In genomic region chr7:4791101-4791737, GRCh38 we compare ENCODE assay signal across 21 cellular contexts. TPM values are rescaled to one million over a fixed set of nuclear protein-coding genes. Genes with fewer than 3 reads are reported as not detected.
DNase-seq lines count a peak whose midpoint lies in the region; ATAC-seq, FAIRE-seq and TF ChIP-seq lines count a peak whose summit lies in the region.
"Had no signal": no experiment of that assay in that cellular context is flagged by ENCODE, and none has a peak within 500 bp of the region (broad histone marks: within the 10 kb centered on the region; RNA-seq: fewer than 3 reads in every experiment).

No MANE protein-coding gene starts in this region.

- H3K4me3 ChIP-seq in HepG2 (replicated peaks in 1 of 3; ENCODE audit: insufficient read depth in 1 of 3, low read depth in 2 of 3, low read length in 3 of 3) (no peak overlapping the region), right lobe of liver (no peak overlapping the region), ectodermal cell (ENCODE audit: insufficient read depth, low read depth, low read length) (no peak overlapping the region), MM.1S (ENCODE audit: low read length) (no peak overlapping the region)
- H3K4me3 ChIP-seq: cardiac muscle cell, hepatocyte had no signal

- H3F3A ChIP-seq in MM.1S (ENCODE audit: insufficient read depth, low read length) = no peaks in the 10 kb centered on the region

- peaks cover 9% of the 10 kb centered on the region for H3K4me1 ChIP-seq in HepG2 (ENCODE audit: insufficient read depth, low read length)
- no peaks in the 10 kb centered on the region for H3K4me1 ChIP-seq in right lobe of liver
- no peaks in the 10 kb centered on the region for H3K4me1 ChIP-seq in ectodermal cell (ENCODE audit: control insufficient read depth, insufficient read depth, low read length)
- no peaks in the 10 kb centered on the region for H3K4me1 ChIP-seq in MM.1S (ENCODE audit: low read length)
- H3K4me1 ChIP-seq: foreskin keratinocyte had no signal

- H3K9ac ChIP-seq in HepG2 (ENCODE audit: insufficient read depth, low read depth, low read length) = no peak overlapping the region
- no peak overlapping the region for H3K9ac ChIP-seq in MM.1S (ENCODE audit: low read length)

- BruUV-seq in HepG2 (replicated peaks; lab: Mats Ljungman, UMichigan) = TSS peak; percentile 27

- H3K79me2 ChIP-seq in HepG2 (ENCODE audit: insufficient read depth, low read length) = no peaks in the 10 kb centered on the region
- H3K79me2 ChIP-seq in MM.1S (ENCODE audit: low read length) = no peaks in the 10 kb centered on the region
- H3K79me2 ChIP-seq: hepatocyte had no signal

- no peaks in the 10 kb centered on the region for H3K9me3 ChIP-seq in HepG2 (ENCODE audit: low read length)
- H3K9me3 ChIP-seq in right lobe of liver = no peaks in the 10 kb centered on the region
- H3K9me3 ChIP-seq in ectodermal cell (ENCODE audit: control insufficient read depth, low read length) = no peaks in the 10 kb centered on the region
- H3K9me3 ChIP-seq in MM.1S (replicated peaks; ENCODE audit: insufficient read depth, low read length) = no peaks in the 10 kb centered on the region
- H3K9me3 ChIP-seq: ovary, right atrium auricular region had no signal

- H3K27ac Mint-ChIP-seq in mesothelial cell of epicardium = peak overlapping the region; percentile 28
- H3K27ac Mint-ChIP-seq: WTC11 had no signal

- no peak for FAIRE-seq in HepG2 (lab: Jason Lieb, UNC)
- peak; percentile 53 for FAIRE-seq in urothelium cell line (lab: Jason Lieb, UNC)
- FAIRE-seq: H54, islet of Langerhans, RCC 7860 had no signal

- H2AFZ ChIP-seq in HepG2 (ENCODE audit: low read length) (no peak overlapping the region), MM.1S (ENCODE audit: low read length) (no peak overlapping the region)
- H2AFZ ChIP-seq: hepatocyte had no signal

- intact Hi-C loops in HepG2 (cut with micrococcal nuclease; ENCODE audit: unreplicated experiment) = no loop called here
- intact Hi-C loops in right lobe of liver (cut with DNase I) = no loop called here

- DNase-seq in HepG2 (ENCODE audit: low spot score) (no peak), right lobe of liver (no peak), mesothelial cell of epicardium (ENCODE audit: low spot score in 2 of 2, unreplicated experiment in 2 of 2) (no peak), urothelium cell line (ENCODE audit: low spot score) (no peak), AG08396 (ENCODE audit: low spot score) (no peak), MM.1S (no peak), NCI-H82 treated with DMSO at 0.1 percent for 48 hours (lab: John Stamatoyannopoulos, UW; ENCODE audit: unreplicated experiment) (no peak)
- DNase-seq: DMS 273 treated with DMSO at 0.1 percent for 48 hours, foreskin keratinocyte, NCI-H1436, NCI-H2107, NCI-H510A treated with DMSO at 0.1 percent for 48 hours had no signal

- peaks cover 13% of the 10 kb centered on the region for H3K36me3 Mint-ChIP-seq in mesothelial cell of epicardium

- no peak for TF ChIP-seq RAD21 in HepG2 (CRISPR knock-in tag; IDR thresholded peaks at IDR 0.05)

- H3K36me3 ChIP-seq in HepG2 (replicated peaks in 1 of 2; ENCODE audit: control insufficient read depth in 1 of 2, insufficient read depth in 2 of 2, low read length in 2 of 2) (peaks cover 10 to 14% of the 10 kb centered on the region in 2 experiments; a peak in 4 of 5 replicates), right lobe of liver (peaks cover 0 to 37% (median 12%) of the 10 kb centered on the region in 4 donors), ectodermal cell (ENCODE audit: control insufficient read depth, insufficient read depth, low read length) (peaks cover 1% of the 10 kb centered on the region), MM.1S (replicated peaks; ENCODE audit: insufficient read depth, low read length) (no peaks in the 10 kb centered on the region)
- H3K36me3 ChIP-seq: cardiac muscle cell, ovary had no signal

- no peak for TF ChIP-seq POLR2A in HepG2 (IDR thresholded peaks at IDR 0.05; ENCODE audit: insufficient read depth in 1 of 2, low read depth in 2 of 2, low read length in 2 of 2)
- TF ChIP-seq POLR2A in right lobe of liver (IDR thresholded peaks at IDR 0.05) = no peak

- TF ChIP-seq EP300 in HepG2 (IDR thresholded peaks at IDR 0.05; ENCODE audit: low read depth in 2 of 2, low read length in 2 of 2) = no peak
- no peak for TF ChIP-seq EP300 in HepG2 (CRISPR knock-in tag; IDR thresholded peaks at IDR 0.05; ENCODE audit: borderline replicate concordance)

- TF ChIP-seq CTCF in HepG2 (CRISPR knock-in tag; IDR thresholded peaks at IDR 0.05) = no peak
- TF ChIP-seq CTCF in right lobe of liver (IDR thresholded peaks at IDR 0.05) = no peak
- no peak for TF ChIP-seq CTCF in mesothelial cell of epicardium (IDR thresholded peaks at IDR 0.05; ENCODE audit: unreplicated experiment)
- TF ChIP-seq CTCF in MM.1S (IDR thresholded peaks at IDR 0.05; ENCODE audit: low read length) = no peak

- no peak overlapping the region for H3K27ac ChIP-seq in HepG2 (ENCODE audit: extremely low read length, insufficient read depth, low read length)
- H3K27ac ChIP-seq in right lobe of liver = no peak overlapping the region
- H3K27ac ChIP-seq in ectodermal cell (ENCODE audit: insufficient read depth, low read depth, low read length, poor library complexity, severe bottlenecking) = peak overlapping the region; percentile 36
- no peak overlapping the region for H3K27ac ChIP-seq in MM.1S (ENCODE audit: low read length)
- H3K27ac ChIP-seq: cardiac muscle cell, foreskin keratinocyte, hepatocyte, right atrium auricular region had no signal

- H4K20me1 ChIP-seq in HepG2 (ENCODE audit: insufficient read depth, low read length) (no peaks in the 10 kb centered on the region), MM.1S (ENCODE audit: insufficient read depth, low read length) (no peaks in the 10 kb centered on the region)

- no peaks in the 10 kb centered on the region for H3K9me3 Mint-ChIP-seq in mesothelial cell of epicardium
- H3K9me3 Mint-ChIP-seq: WTC11 had no signal

- 100% methylated on average over 6 of the region's 25 CpGs for WGBS in HepG2 (ENCODE audit: low lambda C conversion rate)
- no CpG with 5 or more reads among the region's 25 CpGs for WGBS in right lobe of liver (ENCODE audit: insufficient coverage, low coverage, low lambda C conversion rate, missing lambda C conversion rate)
- 95 to 96% methylated on average over 25 of the region's 25 CpGs for WGBS in ectodermal cell, 2 experiments

- no peak overlapping the region for H3K4me3 Mint-ChIP-seq in mesothelial cell of epicardium
- H3K4me3 Mint-ChIP-seq: WTC11 had no signal

- in situ Hi-C loops in HepG2 (cut with HindIII; ENCODE audit: extremely low pct_ligation_motif_present, low pct_unique_long_range_greater_than_20kb) = loop anchor here (10.0 kb wide), 1 partner anchor 294 kb away; no protein-coding TSS in a partner anchor

- H3K4me1 Mint-ChIP-seq in mesothelial cell of epicardium = no peaks in the 10 kb centered on the region

- POLR2A ChIA-PET in HepG2 (lab: Yijun Ruan, JAX) = interaction anchor here (1.1 to 2.7 kb wide), 2 partner anchors 16 to 149 kb away, joined by 3 to 17 read pairs; partner anchors contain the start of gene AP5Z1

- H3K4me2 ChIP-seq in HepG2 (ENCODE audit: low read depth, low read length) = no peak overlapping the region
- H3K4me2 ChIP-seq in MM.1S (ENCODE audit: low read depth, low read length) = no peak overlapping the region
- H3K4me2 ChIP-seq: hepatocyte had no signal

- H3K9me2 ChIP-seq in MM.1S (replicated peaks; ENCODE audit: insufficient read depth, low read length) = no peaks in the 10 kb centered on the region

- CTCF ChIA-PET in HepG2 (lab: Yijun Ruan, JAX; ENCODE audit: low intra/inter-chr PET ratio, low total read pairs) = no interaction called here

- no peaks in the 10 kb centered on the region for H3K27me3 ChIP-seq in HepG2 (ENCODE audit: control insufficient read depth in 1 of 2, insufficient read depth in 2 of 2, low read length in 2 of 2)
- H3K27me3 ChIP-seq in right lobe of liver = no peaks in the 10 kb centered on the region
- no peaks in the 10 kb centered on the region for H3K27me3 ChIP-seq in ectodermal cell (ENCODE audit: control insufficient read depth, insufficient read depth, low read length, poor library complexity, severe bottlenecking)
- H3K27me3 ChIP-seq in MM.1S (replicated peaks; ENCODE audit: insufficient read depth, low read length) = no peaks in the 10 kb centered on the region
- H3K27me3 ChIP-seq: cardiac muscle cell, foreskin keratinocyte, hepatocyte, ovary, right atrium auricular region had no signal

- H3K27me3 Mint-ChIP-seq in mesothelial cell of epicardium (ENCODE audit: low read depth) = no peaks in the 10 kb centered on the region

- ATAC-seq in HepG2 (no peak), right lobe of liver (no peak)

TF ChIP-seq in HepG2, 621 proteins besides CTCF, POLR2A, EP300 and RAD21:
- TF ChIP-seq AGO2 (optimal IDR thresholded peaks at IDR 0.05; ENCODE audit: low read depth, low read length) (peak; percentile 26), HIVEP1 (CRISPR knock-in tag; IDR thresholded peaks at IDR 0.05) (no peak)

RNA-seq across cellular contexts. Expression of gene AP5Z1, which starts 15.8 kb away (rescaled TPM):
- total RNA-seq in HepG2 (2016; rRNA removed; fragmentation: Illumina TruSeq; extraction: Trizol) (7.4 and 15.1 TPM in 2 replicates), right lobe of liver (10 to 100 TPM in 5 of 6 experiments, 1 to 10 TPM in 1; 9.7 to 23.6 (median 14.2) TPM), mesothelial cell of epicardium (35.6 to 40.9 TPM (median 36.2 TPM) in 3 replicates)
- total RNA-seq in HepG2 (2016; cell fraction: cytosol; rRNA removed; fragmentation: Illumina TruSeq; extraction: Trizol; ENCODE audit: low read depth) = 3.5 and 6.4 TPM in 2 replicates
- 7.5 and 15.3 TPM in 2 replicates for total RNA-seq in HepG2 (2016; cell fraction: insoluble cytoplasmic fraction; rRNA removed; fragmentation: Illumina TruSeq; extraction: Trizol)
- 4.1 and 5.0 TPM in 2 replicates for total RNA-seq in HepG2 (2016; cell fraction: membrane; rRNA removed; fragmentation: Illumina TruSeq; extraction: Trizol)
- 18.0 and 18.9 TPM in 2 replicates for total RNA-seq in HepG2 (2016; cell fraction: nucleus; rRNA removed; fragmentation: Illumina TruSeq; extraction: Trizol)
- polyA plus RNA-seq in HepG2 (2011; rRNA removed) = 9.3 and 16.0 TPM in 2 replicates
- 3.8 and 7.7 TPM in 2 replicates for polyA plus RNA-seq in HepG2 (2011; cell fraction: cytosol; rRNA removed)
- polyA plus RNA-seq in HepG2 (2011; cell fraction: nucleus; rRNA removed) = 83.4 and 101 TPM in 2 replicates
- 5.9 and 7.4 TPM in 2 replicates for polyA plus RNA-seq in HepG2 (2012)
- 1.8 and 2.1 TPM in 2 replicates for polyA plus RNA-seq in HepG2 (2016; cell fraction: cytosol; fragmentation: Illumina TruSeq; extraction: Trizol; ENCODE audit: low read depth)
- 7.7 and 9.3 TPM in 2 replicates for polyA plus RNA-seq in HepG2 (2016; cell fraction: insoluble cytoplasmic fraction; fragmentation: Illumina TruSeq; extraction: Trizol; ENCODE audit: low read depth)
- 3.1 and 4.0 TPM in 2 replicates for polyA plus RNA-seq in HepG2 (2016; cell fraction: membrane; fragmentation: Illumina TruSeq; extraction: Trizol; ENCODE audit: low read depth)
- 42.6 and 43.4 TPM in 2 replicates for polyA plus RNA-seq in HepG2 (2016; cell fraction: nucleus; fragmentation: Illumina TruSeq; extraction: Trizol; ENCODE audit: insufficient read depth, low read depth)
- polyA minus RNA-seq in HepG2 (2011; rRNA and poly(A)+ RNA removed; ENCODE audit: low replicate concordance) = 14.8 and 17.9 TPM in 2 replicates
- 6.2 and 7.0 TPM in 2 replicates for polyA minus RNA-seq in HepG2 (2011; cell fraction: cytosol; rRNA and poly(A)+ RNA removed)
- polyA minus RNA-seq in HepG2 (2011; cell fraction: nucleus; rRNA and poly(A)+ RNA removed) = 28.0 and 28.3 TPM in 2 replicates
- polyA plus RNA-seq in ectodermal cell (2013, experiment 1 of 4) = 19.4 TPM
- 23.4 TPM for polyA plus RNA-seq in ectodermal cell (2013, experiment 2 of 4)
- 14.8 TPM for polyA plus RNA-seq in ectodermal cell (2013, experiment 3 of 4)
- polyA plus RNA-seq in ectodermal cell (2013, experiment 4 of 4) = 16.5 TPM
